ENCODE assay signal across 12 cellular contexts in genomic region chr14:105416671-105417070, GRCh38. TPM values are rescaled to one million over a fixed set of nuclear protein-coding genes. Genes with fewer than 3 reads are reported as not detected.
"Had no signal": no experiment of that assay in that cellular context is flagged by ENCODE, and none has a peak within 500 bp of the region (broad histone marks: within the 10 kb centered on the region; RNA-seq: fewer than 3 reads in every experiment).

No MANE protein-coding gene starts in this region.

- DNase-seq: activated CD4-positive, alpha-beta T cell treated with anti-CD3 and anti-CD28 coated beads, Interleukin-2, amount 50 U/mL, for 48 hours; activated CD8-positive, alpha-beta memory T cell treated with anti-CD3 and anti-CD28 coated beads, Interleukin-2, amount 10 ng/mL, durations not matched to agents 7 days and 5 days; activated gamma-delta T cell treated with Interleukin-2 at 50 U/mL for 16 hours; activated T-cell treated with anti-CD3 and anti-CD28 coated beads, Interleukin-2, amount 50 U/mL, for 24 hours; effector CD8-positive, alpha-beta T cell; mesendoderm; sigmoid colon; stimulated activated CD4-positive, alpha-beta T cell treated with anti-CD3 and anti-CD28 coated beads, Interleukin-2, amount 100 ng/mL, for 24 hours; stimulated activated naive CD4-positive, alpha-beta T cell treated with Interleukin-2 at 50 U/mL for 16 hours; upper lobe of right lung had no signal

- H3K36me3 Mint-ChIP-seq: activated CD8-positive, alpha-beta memory T cell treated with anti-CD3 and anti-CD28 coated beads, Interleukin-2, amount 10 ng/mL, durations not matched to agents 7 days and 5 days had no signal

- H3K36me3 ChIP-seq: sigmoid colon, upper lobe of right lung had no signal

- H3K4me3 ChIP-seq: coronary artery, sigmoid colon, upper lobe of right lung had no signal

- ATAC-seq: activated CD4-positive, CD25-positive, alpha-beta regulatory T cell treated with anti-CD3 and anti-CD28 coated beads, Interleukin-2, amount 50 U/mL, for 24 hours; activated CD8-positive, alpha-beta memory T cell treated with anti-CD3 and anti-CD28 coated beads, Interleukin-2, amount 10 ng/mL, durations not matched to agents 7 days and 5 days; upper lobe of right lung had no signal

- H3K27ac Mint-ChIP-seq: activated CD8-positive, alpha-beta memory T cell treated with anti-CD3 and anti-CD28 coated beads, Interleukin-2, amount 10 ng/mL, durations not matched to agents 7 days and 5 days; activated T-cell treated with anti-CD3 and anti-CD28 coated beads, Interleukin-2, amount 50 U/mL, for 24 hours had no signal

- H3K9me3 Mint-ChIP-seq: activated T-cell treated with anti-CD3 and anti-CD28 coated beads, Interleukin-2, amount 50 U/mL, for 24 hours had no signal

- H3K4me3 Mint-ChIP-seq: activated CD8-positive, alpha-beta memory T cell treated with anti-CD3 and anti-CD28 coated beads, Interleukin-2, amount 10 ng/mL, durations not matched to agents 7 days and 5 days; activated T-cell treated with anti-CD3 and anti-CD28 coated beads, Interleukin-2, amount 50 U/mL, for 24 hours had no signal

- H3K9me3 ChIP-seq: sigmoid colon, upper lobe of right lung had no signal

- H3K27ac ChIP-seq: coronary artery, upper lobe of right lung had no signal

RNA-seq across cellular contexts. Expression of gene TEX22, which starts 18.3 kb away (rescaled TPM):
- total RNA-seq: sigmoid colon had no signal
